ENCODE assay signal across 8 cellular contexts in the genomic region with DNA sequence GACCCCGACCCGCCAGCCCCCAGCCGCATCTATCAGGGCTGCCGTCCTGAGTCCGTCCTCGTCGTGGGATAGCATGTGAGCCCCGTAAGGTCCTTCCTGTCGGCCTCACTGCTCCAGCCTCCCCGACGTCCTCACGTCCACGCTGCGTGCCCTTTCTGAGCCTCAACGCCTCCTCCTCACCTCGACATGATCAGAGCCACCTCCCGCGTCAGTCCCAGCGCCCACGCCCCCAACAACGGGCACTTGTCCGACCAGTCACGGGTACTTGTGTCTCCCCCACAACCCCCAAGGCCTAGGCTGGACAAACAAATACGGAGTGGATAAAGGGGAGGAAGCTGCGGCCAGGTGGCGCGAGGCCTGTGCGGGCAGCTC. TPM values are rescaled to one million over a fixed set of nuclear protein-coding genes. Genes with fewer than 3 reads are reported as not detected.
DNase-seq lines count a peak whose midpoint lies in the region; ATAC-seq and TF ChIP-seq lines count a peak whose summit lies in the region.

No MANE protein-coding gene starts in this region.

- no peak for TF ChIP-seq POLR2A in esophagus muscularis mucosa (IDR thresholded peaks at IDR 0.05; ENCODE audit: low read depth)

- H3K79me2 ChIP-seq in GM23248 (ENCODE audit: insufficient read depth), result no peaks in the 10 kb centered on the region

- CTCF ChIA-PET in activated CD8-positive, alpha-beta T cell treated with anti-CD3 and anti-CD28 coated beads, Interleukin-2, amount 10 ng/mL, durations not matched to agents 7 days and 5 days (lab: Charles Lee), result interaction anchor here (1.1 to 3.5 kb wide), 3 partner anchors 32 to 158 kb away, joined by 3 to 16 read pairs (median 4); a partner anchor contains a TSS

- H3K4me1 Mint-ChIP-seq in activated CD8-positive, alpha-beta T cell treated with anti-CD3 and anti-CD28 coated beads, Interleukin-2, amount 10 ng/mL, durations not matched to agents 7 days and 5 days (ENCODE audit: low read depth), result peaks cover 27% of the 10 kb centered on the region
- H3K4me1 Mint-ChIP-seq in neural crest cell, result peaks cover 15% of the 10 kb centered on the region

- in situ Hi-C loops in GM23248 (cut with MboI), result no loop called here

- H3K36me3 ChIP-seq in GM23248 (ENCODE audit: low read depth), result no peaks in the 10 kb centered on the region
- H3K36me3 ChIP-seq in esophagus muscularis mucosa, result peaks cover 0 to 7% (median 3%) of the 10 kb centered on the region in 4 donors

- POLR2A ChIA-PET in activated CD8-positive, alpha-beta T cell treated with anti-CD3 and anti-CD28 coated beads, Interleukin-2, amount 10 ng/mL, durations not matched to agents 7 days and 5 days (lab: Charles Lee), result interaction anchor here (0.6 to 2.8 kb wide), 8 partner anchors 14 to 137 kb away, joined by 3 to 25 read pairs (median 6); a partner anchor contains a TSS

- peak; percentile 1 for ATAC-seq in activated CD8-positive, alpha-beta T cell treated with anti-CD3 and anti-CD28 coated beads, Interleukin-2, amount 10 ng/mL, durations not matched to agents 7 days and 5 days

- intact Hi-C loops in esophagus muscularis mucosa (cut with DNase I), result no loop called here

- H3K27ac ChIP-seq in GM23248 (peak overlapping the region; percentile 90), esophagus muscularis mucosa (replicated peaks in 1 of 4) (peak overlapping the region; percentile 85 to 96 (median 94))

- H3K9me3 ChIP-seq in GM23248 (ENCODE audit: low read depth), result no peaks in the 10 kb centered on the region
- H3K9me3 ChIP-seq in esophagus muscularis mucosa, result no peaks in the 10 kb centered on the region

- peak overlapping the region; percentile 73 for H3K4me3 ChIP-seq in GM23248
- peak overlapping the region; percentile 70 to 83 (median 80) for H3K4me3 ChIP-seq in esophagus muscularis mucosa

- H3K27me3 ChIP-seq in GM23248 (replicated peaks; ENCODE audit: insufficient read depth) (no peaks in the 10 kb centered on the region), esophagus muscularis mucosa (peaks cover 0 to 18% (median 0%) of the 10 kb centered on the region in 4 donors)

- no peaks in the 10 kb centered on the region for H3K27me3 Mint-ChIP-seq in activated CD8-positive, alpha-beta T cell treated with anti-CD3 and anti-CD28 coated beads, Interleukin-2, amount 10 ng/mL, durations not matched to agents 7 days and 5 days (ENCODE audit: low read depth)
- H3K27me3 Mint-ChIP-seq in neural crest cell (ENCODE audit: low read depth), result peaks cover 2% of the 10 kb centered on the region

- H3K27ac Mint-ChIP-seq in activated CD8-positive, alpha-beta T cell treated with anti-CD3 and anti-CD28 coated beads, Interleukin-2, amount 10 ng/mL, durations not matched to agents 7 days and 5 days, result peak overlapping the region; percentile 88
- peak overlapping the region; percentile 99 for H3K27ac Mint-ChIP-seq in neural crest cell (ENCODE audit: unreplicated experiment)

- 6 to 10% methylated on average over 27 to 28 of the region's 28 CpGs for WGBS in GM23248 (ENCODE audit: low coverage in 1 of 2, low lambda C conversion rate in 2 of 2, missing lambda C conversion rate in 2 of 2), 2 experiments
- WGBS in esophagus muscularis mucosa, result 2% methylated on average over 25 of the region's 28 CpGs

- H3K36me3 Mint-ChIP-seq in activated CD8-positive, alpha-beta T cell treated with anti-CD3 and anti-CD28 coated beads, Interleukin-2, amount 10 ng/mL, durations not matched to agents 7 days and 5 days (ENCODE audit: low read depth), result peaks cover 2% of the 10 kb centered on the region
- no peaks in the 10 kb centered on the region for H3K36me3 Mint-ChIP-seq in neural crest cell (ENCODE audit: low read depth)

- peak overlapping the region; percentile 80 for H3K4me3 Mint-ChIP-seq in activated CD8-positive, alpha-beta T cell treated with anti-CD3 and anti-CD28 coated beads, Interleukin-2, amount 10 ng/mL, durations not matched to agents 7 days and 5 days
- peak overlapping the region; percentile 98 for H3K4me3 Mint-ChIP-seq in neural crest cell

- no peaks in the 10 kb centered on the region for H3K9me2 ChIP-seq in GM23248 (ENCODE audit: insufficient read depth)

- no peaks in the 10 kb centered on the region for H3K9me3 Mint-ChIP-seq in activated CD8-positive, alpha-beta T cell treated with anti-CD3 and anti-CD28 coated beads, Interleukin-2, amount 10 ng/mL, durations not matched to agents 7 days and 5 days (ENCODE audit: insufficient read depth)
- no peaks in the 10 kb centered on the region for H3K9me3 Mint-ChIP-seq in neural crest cell

- H3K4me2 ChIP-seq in GM23248 (ENCODE audit: unreplicated experiment), result peak overlapping the region; percentile 82

- TF ChIP-seq CTCF in esophagus muscularis mucosa (IDR thresholded peaks at IDR 0.05) (no peak), neural crest cell (conservative IDR thresholded peaks at IDR 0.05) (no peak)

- peak overlapping the region; percentile 88 for H3K9ac ChIP-seq in GM23248

- peaks cover 11% of the 10 kb centered on the region; the same call in 1 of the 2 replicates for H3F3A ChIP-seq in GM23248 (ENCODE audit: insufficient read depth)

- TF ChIP-seq EP300 in esophagus muscularis mucosa (IDR thresholded peaks at IDR 0.05), result no peak

- H2AFZ ChIP-seq in GM23248, result peak overlapping the region; percentile 95

- DNase-seq in DMS79 (lab: John Stamatoyannopoulos, UW) (peak; percentile 36), GM23248 (no peak), NCI-H146 (lab: John Stamatoyannopoulos, UW) (peak; percentile 81), esophagus muscularis mucosa (ENCODE audit: extremely low spot score) (no peak), neural crest cell (ENCODE audit: low read depth, low spot score) (no peak), NCI-H187 treated with DMSO at 0.1 percent for 48 hours (lab: John Stamatoyannopoulos, UW) (no peak), NCI-H1436 (lab: John Stamatoyannopoulos, UW) (no peak)
- DNase-seq in activated CD8-positive, alpha-beta T cell treated with anti-CD3 and anti-CD28 coated beads, Interleukin-2, amount 10 ng/mL, durations not matched to agents 7 days and 5 days, result peak; percentile 56

- H4K20me1 ChIP-seq in GM23248 (ENCODE audit: insufficient read depth), result no peaks in the 10 kb centered on the region

- peaks cover 4% of the 10 kb centered on the region; the same call in 1 of the 2 replicates for H3K4me1 ChIP-seq in GM23248 (ENCODE audit: insufficient read depth)
- H3K4me1 ChIP-seq in esophagus muscularis mucosa, result peaks cover 11 to 28% (median 18%) of the 10 kb centered on the region in 4 donors

RNA-seq across cellular contexts. Expression of a gene that starts 0.7 kb away (rescaled TPM):
- 0.38 and 0.97 TPM in 2 replicates for total RNA-seq in GM23248 (2014; rRNA removed; shearing (Covaris generic))
- polyA plus RNA-seq in GM23248 (2016; fragmentation: Nextera tagmentation; extraction: Ambion mirVana), result 0.65 and 0.72 TPM in 2 replicates
- 1 to 10 TPM; 1.5 to 1.7 TPM for total RNA-seq in activated CD8-positive, alpha-beta T cell treated with anti-CD3 and anti-CD28 coated beads, Interleukin-2, amount 10 ng/mL, durations not matched to agents 7 days and 5 days
- 1 to 10 TPM in 1 of 4 donors, under 1 TPM in 3; 0.42 to 1.1 (median 0.92) TPM for total RNA-seq in esophagus muscularis mucosa
- total RNA-seq in neural crest cell, result 8.4 and 9.1 TPM in 2 replicates

RNA-seq across cellular contexts. Expression of a gene that starts 8.6 kb away (rescaled TPM):
- 22.0 and 63.7 TPM in 2 replicates for total RNA-seq in GM23248 (2014; rRNA removed; shearing (Covaris generic))
- 31.3 and 34.3 TPM in 2 replicates for polyA plus RNA-seq in GM23248 (2016; fragmentation: Nextera tagmentation; extraction: Ambion mirVana)
- 10 to 100 TPM; 14.9 to 17.5 TPM for total RNA-seq in activated CD8-positive, alpha-beta T cell treated with anti-CD3 and anti-CD28 coated beads, Interleukin-2, amount 10 ng/mL, durations not matched to agents 7 days and 5 days
- total RNA-seq in esophagus muscularis mucosa, result 10 to 100 TPM in 2 of 4 donors, 1 to 10 TPM in 1, under 1 TPM in 1; 0.83 to 12.1 (median 9.5) TPM
- 17.6 and 17.8 TPM in 2 replicates for total RNA-seq in neural crest cell

RNA-seq across cellular contexts. Expression of a gene that starts 18.9 kb away (rescaled TPM):
- 2.5 and 5.3 TPM in 2 replicates for total RNA-seq in GM23248 (2014; rRNA removed; shearing (Covaris generic))
- polyA plus RNA-seq in GM23248 (2016; fragmentation: Nextera tagmentation; extraction: Ambion mirVana), result 1.4 and 2.2 TPM in 2 replicates
- 1 to 10 TPM; 1.3 to 1.5 TPM for total RNA-seq in activated CD8-positive, alpha-beta T cell treated with anti-CD3 and anti-CD28 coated beads, Interleukin-2, amount 10 ng/mL, durations not matched to agents 7 days and 5 days
- total RNA-seq in esophagus muscularis mucosa (1 to 10 TPM; 1.5 to 3.7 (median 2.1) TPM), neural crest cell (4.5 and 5.0 TPM in 2 replicates)

RNA-seq across cellular contexts. Expression of a gene that starts 25.2 kb away (rescaled TPM):
- total RNA-seq in GM23248 (2014; rRNA removed; shearing (Covaris generic)), result 1,366 and 1,425 TPM in 2 replicates
- 561 and 565 TPM in 2 replicates for polyA plus RNA-seq in GM23248 (2016; fragmentation: Nextera tagmentation; extraction: Ambion mirVana)
- total RNA-seq in activated CD8-positive, alpha-beta T cell treated with anti-CD3 and anti-CD28 coated beads, Interleukin-2, amount 10 ng/mL, durations not matched to agents 7 days and 5 days, result 1,000 to 10,000 TPM; 1,111 to 1,173 TPM
- total RNA-seq in esophagus muscularis mucosa (1,000 to 10,000 TPM; 1,137 to 2,200 (median 1,582) TPM), neural crest cell (1,209 and 1,215 TPM in 2 replicates)

RNA-seq across cellular contexts. Expression of a gene that starts 33.6 kb away (rescaled TPM):
- total RNA-seq in GM23248 (2014; rRNA removed; shearing (Covaris generic)), result not detected in 2 replicates
- polyA plus RNA-seq in GM23248 (2016; fragmentation: Nextera tagmentation; extraction: Ambion mirVana), result not detected in 2 replicates
- total RNA-seq in activated CD8-positive, alpha-beta T cell treated with anti-CD3 and anti-CD28 coated beads, Interleukin-2, amount 10 ng/mL, durations not matched to agents 7 days and 5 days, result under 1 TPM; 0.84 to 0.99 TPM
- total RNA-seq in esophagus muscularis mucosa (not detected), neural crest cell (1.5 and 1.6 TPM in 2 replicates)

Comparison
In these comparisons a context has a peak if more than half of its experiments do, and no peak if none do; other contexts are left out.
1. DNase-seq: peak in DMS79 (single experiment), NCI-H146 (single experiment) and activated CD8-positive, alpha-beta T cell treated with anti-CD3 and anti-CD28 coated beads, Interleukin-2, amount 10 ng/mL, durations not matched to agents 7 days and 5 days (single experiment); none in GM23248 (single experiment), esophagus muscularis mucosa (single experiment), neural crest cell (single experiment), NCI-H187 treated with DMSO at 0.1 percent for 48 hours (single experiment) and NCI-H1436 (single experiment).